Comparison of ENCODE assay signal across 8 cellular contexts in genomic region chr1:66351913-66352312, GRCh38.
DNase-seq lines count a peak whose midpoint lies in the region; ATAC-seq and TF ChIP-seq lines count a peak whose summit lies in the region.

No MANE protein-coding gene starts in this region.

- DNase-seq in CD4-positive, alpha-beta memory T cell = peak; percentile 77 to 85 (median 81)
- DNase-seq in NB4 (ENCODE audit: low read depth) (peak; percentile 67), suprapubic skin (ENCODE audit: low spot score in 2 of 2) (no peak), hippocampal formation (lab: John Stamatoyannopoulos, UW) (no peak), NCI-H69 (lab: John Stamatoyannopoulos, UW) (no peak), NCI-H128 (lab: John Stamatoyannopoulos, UW; ENCODE audit: unreplicated experiment) (no peak)

- peak overlapping the region; percentile 89 to 100 (median 97) for H3K27ac Mint-ChIP-seq in CD4-positive, alpha-beta memory T cell

- intact Hi-C loops in CD4-positive, alpha-beta memory T cell (cut with micrococcal nuclease) = loop anchor here (1.0 to 5.0 kb wide), 3 partner anchors 21 to 95 kb away; no protein-coding TSS in a partner anchor

- peaks cover 5% of the 10 kb centered on the region for H3K36me3 ChIP-seq in CD4-positive, alpha-beta memory T cell (ENCODE audit: insufficient read depth, low read length)
- no peaks in the 10 kb centered on the region for H3K36me3 ChIP-seq in suprapubic skin

- H3K9me3 Mint-ChIP-seq in CD4-positive, alpha-beta memory T cell = peaks cover 0 to 3% (median 0%) of the 10 kb centered on the region in 8 donors

- peak overlapping the region; percentile 54 to 83 (median 76) for H3K4me3 Mint-ChIP-seq in CD4-positive, alpha-beta memory T cell

- no peaks in the 10 kb centered on the region for H3K27me3 Mint-ChIP-seq in CD4-positive, alpha-beta memory T cell

- TF ChIP-seq EP300 in suprapubic skin (IDR thresholded peaks at IDR 0.05) = no peak

- POLR2A ChIA-PET in CD4-positive, alpha-beta memory T cell (lab: Charles Lee; ENCODE audit: partially characterized antibody) = interaction anchor here (1.0 to 22.9 kb wide), 8 partner anchors 10 to 84 kb away, joined by 3 to 471 read pairs (median 12); no protein-coding TSS in a partner anchor

- TF ChIP-seq CTCF in NB4 (IDR thresholded peaks at IDR 0.05; ENCODE audit: low read depth, low read length) (no peak), suprapubic skin (IDR thresholded peaks at IDR 0.05) (no peak)

- no peaks in the 10 kb centered on the region for H3K27me3 ChIP-seq in CD4-positive, alpha-beta memory T cell (ENCODE audit: insufficient read depth, low read length)
- H3K27me3 ChIP-seq in suprapubic skin = no peaks in the 10 kb centered on the region

- no peak overlapping the region for H3K4me3 ChIP-seq in CD4-positive, alpha-beta memory T cell (ENCODE audit: low read length in 2 of 2)
- H3K4me3 ChIP-seq in NB4 (ENCODE audit: low read depth, low read length) (no peak overlapping the region), suprapubic skin (no peak overlapping the region)

- H3K4me1 Mint-ChIP-seq in CD4-positive, alpha-beta memory T cell = peaks cover 77 to 97% (median 88%) of the 10 kb centered on the region in 4 donors

- peaks cover 98% of the 10 kb centered on the region for H3K4me1 ChIP-seq in CD4-positive, alpha-beta memory T cell (ENCODE audit: insufficient read depth, low read length)
- H3K4me1 ChIP-seq in suprapubic skin = peaks cover 52% of the 10 kb centered on the region

- peak overlapping the region; percentile 70 for H3K27ac ChIP-seq in CD4-positive, alpha-beta memory T cell (ENCODE audit: low read depth, low read length)
- H3K27ac ChIP-seq in cingulate gyrus (ENCODE audit: low read depth, low read length) (peak overlapping the region; percentile 67), suprapubic skin (peak overlapping the region; percentile 28)

- CTCF ChIA-PET in CD4-positive, alpha-beta memory T cell (lab: Charles Lee; ENCODE audit: partially characterized antibody) = interaction anchor here (2.8 to 13.5 kb wide), 6 partner anchors 16 to 109 kb away, joined by 10 to 140 read pairs (median 14); no protein-coding TSS in a partner anchor

- 96% methylated on average over 3 of the region's 3 CpGs for WGBS in suprapubic skin

- TF ChIP-seq POLR2A in NB4 (IDR thresholded peaks at IDR 0.05; ENCODE audit: extremely low read depth, insufficient read length) (no peak), suprapubic skin (IDR thresholded peaks at IDR 0.05) (no peak)

- H3K9me3 ChIP-seq in CD4-positive, alpha-beta memory T cell (ENCODE audit: control insufficient read depth in 1 of 2, low read length in 2 of 2) = no peaks in the 10 kb centered on the region
- H3K9me3 ChIP-seq in suprapubic skin = no peaks in the 10 kb centered on the region

- H3K36me3 Mint-ChIP-seq in CD4-positive, alpha-beta memory T cell = peaks cover 27 to 35% of the 10 kb centered on the region in 2 donors

- peak; percentile 40 for ATAC-seq in GM21526 (IDR thresholded peaks at IDR 0.05; ENCODE audit: low FRiP score, unreplicated experiment)

Comparison
In these comparisons a context has a peak if more than half of its experiments do, and no peak if none do; other contexts are left out.
1. DNase-seq: peak in CD4-positive, alpha-beta memory T cell (5 of 5) and NB4 (single experiment); none in suprapubic skin (0 of 2), hippocampal formation (0 of 2), NCI-H69 (single experiment) and NCI-H128 (single experiment).
2. Peak in every context shown above with its lines, with median percentiles within 50 percentile points of each other: H3K27ac ChIP-seq.